In the genomic region with DNA sequence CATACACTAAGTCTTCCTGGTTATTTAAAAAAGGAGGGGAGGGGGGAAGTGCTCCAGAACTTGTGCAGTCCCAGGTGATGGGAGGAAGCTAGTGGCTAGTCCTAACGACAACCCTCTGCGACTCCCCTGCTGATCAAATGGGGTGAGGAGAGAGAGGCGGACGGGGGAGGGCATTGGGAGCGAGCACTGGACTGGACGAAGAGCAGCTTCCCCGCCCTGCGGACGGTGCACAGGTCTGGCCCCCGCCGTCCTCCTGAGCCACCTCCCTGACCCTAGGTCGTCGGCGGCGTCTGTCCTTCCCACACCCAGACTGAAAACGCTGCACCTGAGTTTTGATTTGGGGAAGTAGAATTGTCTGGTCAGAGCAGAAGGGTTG, we compare ENCODE assay signal across 15 cellular contexts. TPM values are rescaled to one million over a fixed set of nuclear protein-coding genes. Genes with fewer than 3 reads are reported as not detected.
DNase-seq lines count a peak whose midpoint lies in the region; ATAC-seq and TF ChIP-seq lines count a peak whose summit lies in the region.
"Had no signal": no experiment of that assay in that cellular context is flagged by ENCODE, and none has a peak within 500 bp of the region (broad histone marks: within the 10 kb centered on the region; RNA-seq: fewer than 3 reads in every experiment).

No MANE protein-coding gene starts in this region.

- H3K4me1 Mint-ChIP-seq in T-helper 2 cell treated with Interferon-gamma antibody and Interleukin-4, amounts not matched to agents 5 μg/mL and 100 μg/mL, for 36 hours (ENCODE audit: low read depth), result peaks cover 34% of the 10 kb centered on the region
- H3K4me1 Mint-ChIP-seq in GM23338, result peaks cover 53% of the 10 kb centered on the region
- peaks cover 37% of the 10 kb centered on the region in 2 donors for H3K4me1 Mint-ChIP-seq in effector memory CD8-positive, alpha-beta T cell (ENCODE audit: low read depth in 2 of 2)
- peaks cover 36% of the 10 kb centered on the region for H3K4me1 Mint-ChIP-seq in nephron

- no peak for TF ChIP-seq POLR2A in testis (IDR thresholded peaks at IDR 0.05)

- H3K36me3 ChIP-seq in GM23338 (ENCODE audit: insufficient read depth) (no peaks in the 10 kb centered on the region), testis (ENCODE audit: low read depth, missing control alignments) (no peaks in the 10 kb centered on the region)
- H3K36me3 ChIP-seq: ovary, SJCRH30 had no signal

- WGBS in testis, 2 donors, result 8 to 26% methylated on average over 15 to 16 of the region's 16 CpGs

- H3K4me1 ChIP-seq in GM23338 (ENCODE audit: insufficient read depth) (peaks cover 46% of the 10 kb centered on the region), testis (peaks cover 8% of the 10 kb centered on the region)
- H3K4me1 ChIP-seq: SJCRH30 had no signal

- TF ChIP-seq CTCF in GM23338 (conservative IDR thresholded peaks at IDR 0.05; ENCODE audit: low read depth in 2 of 2), result no peak
- no peak for TF ChIP-seq CTCF in nephron (IDR thresholded peaks at IDR 0.05; ENCODE audit: unreplicated experiment in 3 of 3)
- no peak for TF ChIP-seq CTCF in testis (IDR thresholded peaks at IDR 0.05)

- H3K27ac ChIP-seq in GM23338 (ENCODE audit: low read depth) (no peak overlapping the region), testis (no peak overlapping the region)
- H3K27ac ChIP-seq: ovary, SJCRH30 had no signal

- H2AFZ ChIP-seq in GM23338, result peak overlapping the region; percentile 93

- H3K9me3 Mint-ChIP-seq in T-helper 2 cell treated with Interferon-gamma antibody and Interleukin-4, amounts not matched to agents 5 μg/mL and 100 μg/mL, for 36 hours, result no peaks in the 10 kb centered on the region
- H3K9me3 Mint-ChIP-seq in GM23338 (no peaks in the 10 kb centered on the region; the same call in 2 of the 3 replicates), nephron (no peaks in the 10 kb centered on the region)
- no peaks in the 10 kb centered on the region for H3K9me3 Mint-ChIP-seq in effector memory CD8-positive, alpha-beta T cell

- peaks cover 100% of the 10 kb centered on the region for H3K27me3 ChIP-seq in GM23338 (ENCODE audit: insufficient read depth)
- no peaks in the 10 kb centered on the region for H3K27me3 ChIP-seq in testis
- H3K27me3 ChIP-seq: SJCRH30 had no signal

- no peak for DNase-seq in T-helper 2 cell treated with Interferon-gamma antibody and Interleukin-4, amounts not matched to agents 5 μg/mL and 100 μg/mL, for 36 hours (ENCODE audit: low spot score)
- DNase-seq in T-helper 2 cell, result no peak
- peak; percentile 69 for DNase-seq in GM23338 (ENCODE audit: low spot score)
- no peak for DNase-seq in effector memory CD8-positive, alpha-beta T cell
- DNase-seq in head of caudate nucleus, result no peak
- DNase-seq in testis, result no peak
- DNase-seq: NCI-H2171 treated with DMSO at 0.1 percent for 48 hours, ovary, SJCRH30 had no signal

- H3K9me2 ChIP-seq in GM23338 (ENCODE audit: insufficient read depth), result no peaks in the 10 kb centered on the region

- ATAC-seq in GM23338 (peak; percentile 10), GM21825 (IDR thresholded peaks at IDR 0.05; ENCODE audit: unreplicated experiment) (no peak)
- ATAC-seq in effector memory CD8-positive, alpha-beta T cell (replicated peaks), result no peak

- peak overlapping the region; percentile 32 for H3K4me3 Mint-ChIP-seq in T-helper 2 cell treated with Interferon-gamma antibody and Interleukin-4, amounts not matched to agents 5 μg/mL and 100 μg/mL, for 36 hours
- H3K4me3 Mint-ChIP-seq in GM23338 (peak overlapping the region; percentile 71), nephron (peak overlapping the region; percentile 11 to 26 (median 15))
- peak overlapping the region; percentile 49 to 59 for H3K4me3 Mint-ChIP-seq in effector memory CD8-positive, alpha-beta T cell

- intact Hi-C loops in head of caudate nucleus (cut with DNase I) (no loop called here), testis (cut with DNase I; ENCODE audit: low total_unique reads) (no loop called here)

- H3K36me3 Mint-ChIP-seq in T-helper 2 cell treated with Interferon-gamma antibody and Interleukin-4, amounts not matched to agents 5 μg/mL and 100 μg/mL, for 36 hours (ENCODE audit: low read depth), result peaks cover 11% of the 10 kb centered on the region
- H3K36me3 Mint-ChIP-seq in GM23338 (ENCODE audit: low read depth), result no peaks in the 10 kb centered on the region; the same call in 2 of the 3 replicates
- peaks cover 26% of the 10 kb centered on the region for H3K36me3 Mint-ChIP-seq in effector memory CD8-positive, alpha-beta T cell (ENCODE audit: insufficient read depth)
- no peaks in the 10 kb centered on the region for H3K36me3 Mint-ChIP-seq in nephron (ENCODE audit: low read depth)

- H3K27ac Mint-ChIP-seq in T-helper 2 cell treated with Interferon-gamma antibody and Interleukin-4, amounts not matched to agents 5 μg/mL and 100 μg/mL, for 36 hours, result peak overlapping the region; percentile 21
- H3K27ac Mint-ChIP-seq in GM23338 (no peak overlapping the region), nephron (no peak overlapping the region)
- H3K27ac Mint-ChIP-seq in effector memory CD8-positive, alpha-beta T cell, result no peak overlapping the region

- peak overlapping the region; percentile 96 for H3K4me2 ChIP-seq in GM23338
- H3K4me2 ChIP-seq: smooth muscle cell had no signal

- H3K4me3 ChIP-seq in GM23338, result peak overlapping the region; percentile 72
- H3K4me3 ChIP-seq in testis, result peak overlapping the region in 1 of 2 donors; percentile 34
- H3K4me3 ChIP-seq: ovary, SJCRH30, smooth muscle cell had no signal

- peaks cover 84% of the 10 kb centered on the region for H3K27me3 Mint-ChIP-seq in T-helper 2 cell treated with Interferon-gamma antibody and Interleukin-4, amounts not matched to agents 5 μg/mL and 100 μg/mL, for 36 hours (ENCODE audit: low read depth)
- H3K27me3 Mint-ChIP-seq in GM23338 (ENCODE audit: insufficient read depth, low read depth, poor library complexity) (peaks cover 86% of the 10 kb centered on the region), nephron (ENCODE audit: low read depth) (peaks cover 100% of the 10 kb centered on the region)
- H3K27me3 Mint-ChIP-seq in effector memory CD8-positive, alpha-beta T cell, result peaks cover 79 to 85% of the 10 kb centered on the region in 2 donors

- no peaks in the 10 kb centered on the region for H4K20me1 ChIP-seq in GM23338 (replicated peaks; ENCODE audit: insufficient read depth)

- no peaks in the 10 kb centered on the region for H3K9me3 ChIP-seq in testis
- H3K9me3 ChIP-seq: ovary, SJCRH30 had no signal

- peaks cover 8% of the 10 kb centered on the region; the same call in 1 of the 2 replicates for H3F3A ChIP-seq in GM23338 (replicated peaks; ENCODE audit: low read depth)

- no peaks in the 10 kb centered on the region for H3K79me2 ChIP-seq in GM23338 (replicated peaks; ENCODE audit: insufficient read depth)

TF ChIP-seq in GM23338, 12 proteins besides CTCF, POLR2A, EP300 and RAD21:
- peak; percentile 31 for TF ChIP-seq EZH2 (IDR thresholded peaks at IDR 0.05; ENCODE audit: low read depth, unreplicated experiment)
- TF ChIP-seq, protein P1, sequence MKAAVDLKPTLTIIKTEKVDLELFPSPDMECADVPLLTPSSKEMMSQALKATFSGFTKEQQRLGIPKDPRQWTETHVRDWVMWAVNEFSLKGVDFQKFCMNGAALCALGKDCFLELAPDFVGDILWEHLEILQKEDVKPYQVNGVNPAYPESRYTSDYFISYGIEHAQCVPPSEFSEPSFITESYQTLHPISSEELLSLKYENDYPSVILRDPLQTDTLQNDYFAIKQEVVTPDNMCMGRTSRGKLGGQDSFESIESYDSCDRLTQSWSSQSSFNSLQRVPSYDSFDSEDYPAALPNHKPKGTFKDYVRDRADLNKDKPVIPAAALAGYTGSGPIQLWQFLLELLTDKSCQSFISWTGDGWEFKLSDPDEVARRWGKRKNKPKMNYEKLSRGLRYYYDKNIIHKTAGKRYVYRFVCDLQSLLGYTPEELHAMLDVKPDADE (IDR thresholded peaks at IDR 0.05), result no peak
TF ChIP-seq in GM23338: peak in this region for 1.

RNA-seq across cellular contexts. Expression of a gene that starts 2.2 kb away (rescaled TPM):
- total RNA-seq in GM23338 (2014; rRNA removed; shearing (Covaris generic)), result 0.27 and 1.1 TPM in 2 replicates
- polyA plus RNA-seq in GM23338 (2016; fragmentation: Nextera tagmentation; extraction: Ambion mirVana) (0.10 and 0.35 TPM in 2 replicates), testis (ENCODE audit: insufficient read depth, low read depth, low replicate concordance) (not detected)
- total RNA-seq in testis, result not detected
- total RNA-seq: A673, dermis microvascular lymphatic vessel endothelial cell, ovary, SJCRH30, smooth muscle cell, subcutaneous adipose tissue had no signal
- polyA plus RNA-seq: ovary, smooth muscle cell had no signal

Comparison
In these comparisons a context has a peak if more than half of its experiments do, and no peak if none do; other contexts are left out.
1. H3K4me3 Mint-ChIP-seq: peak in every context shown above with its lines; median percentile 71 in GM23338; 54 in effector memory CD8-positive, alpha-beta T cell; 32 in T-helper 2 cell treated with Interferon-gamma antibody and Interleukin-4, amounts not matched to agents 5 μg/mL and 100 μg/mL, for 36 hours; 15 in nephron.